Comparison of ENCODE assay signal across 21 cellular contexts in genomic region chr10:112159469-112159868, GRCh38.
"Had no signal": no experiment of that assay in that cellular context is flagged by ENCODE, and none has a peak within 500 bp of the region (broad histone marks: within the 10 kb centered on the region; RNA-seq: fewer than 3 reads in every experiment).

No MANE protein-coding gene starts in this region.

- H3K4me3 ChIP-seq: K562 had no signal

- H3K9me2 ChIP-seq: SK-N-SH had no signal

- H3K9me3 ChIP-seq: SK-N-SH had no signal

- H3K27ac ChIP-seq: KMS-11 had no signal

- ATAC-seq: K562 had no signal

- H3K9ac ChIP-seq: KMS-11, SK-N-SH had no signal

- H3K4me2 ChIP-seq: KMS-11, SK-N-SH had no signal

- FAIRE-seq: K562, RCC 7860 had no signal

- DNase-seq: Kasumi-1, MM.1S, NCI-H1092 treated with DMSO at 0.1 percent for 48 hours, NCI-H1436, NCI-H187, NCI-H2029, NCI-H2081 treated with DMSO at 0.1 percent for 48 hours, NCI-H2171, NCI-H226, NCI-H446, NCI-H510A, NCI-H524 treated with DMSO at 0.1 percent for 48 hours, NCI-H69, NCI-H774, Right ventricle myocardium superior, RPMI8226, SIG-M5, SK-N-SH had no signal
